ENCODE assay signal across 8 cellular contexts in genomic region chr20:37524859-37525708, GRCh38. TPM values are rescaled to one million over a fixed set of nuclear protein-coding genes. Genes with fewer than 3 reads are reported as not detected.
A peak's percentile ranks its signal among the peaks of the same experiment; 100 is the strongest.
DNase-seq lines count a peak whose midpoint lies in the region; ATAC-seq, FAIRE-seq and TF ChIP-seq lines count a peak whose summit lies in the region.

No MANE protein-coding gene starts in this region.

- H3K4me3 Mint-ChIP-seq in osteocyte (ENCODE audit: unreplicated experiment), result peak overlapping the region; percentile 95

- ATAC-seq in HG03039 (IDR thresholded peaks at IDR 0.05; ENCODE audit: unreplicated experiment) (no peak), GM18867 (IDR thresholded peaks at IDR 0.05; ENCODE audit: unreplicated experiment) (no peak), GM21360 (IDR thresholded peaks at IDR 0.05; ENCODE audit: unreplicated experiment) (no peak)

- peak overlapping the region; percentile 16 for H3K27ac Mint-ChIP-seq in osteocyte (ENCODE audit: unreplicated experiment)

- no peaks in the 10 kb centered on the region for H3K27me3 Mint-ChIP-seq in osteocyte (ENCODE audit: unreplicated experiment)

- no peak for FAIRE-seq in RCC 7860 (lab: Jason Lieb, UNC)

- peak overlapping the region; percentile 5 for H3K4me3 ChIP-seq in choroid plexus epithelial cell (ENCODE audit: low read depth, low read length)

- TF ChIP-seq CTCF in choroid plexus epithelial cell (conservative IDR thresholded peaks at IDR 0.05; ENCODE audit: low read depth, low read length), result no peak
- no peak for TF ChIP-seq CTCF in osteocyte (IDR thresholded peaks at IDR 0.05)

- H3K9me3 Mint-ChIP-seq in osteocyte (ENCODE audit: unreplicated experiment), result no peaks in the 10 kb centered on the region

- peaks cover 61% of the 10 kb centered on the region for H3K4me1 Mint-ChIP-seq in osteocyte (ENCODE audit: unreplicated experiment)

- peaks cover 4% of the 10 kb centered on the region for H3K36me3 Mint-ChIP-seq in osteocyte (ENCODE audit: unreplicated experiment)

- DNase-seq in D341Med (ENCODE audit: low spot score) (peak; percentile 10), M059J (ENCODE audit: low read depth) (peak; percentile 97), choroid plexus epithelial cell (ENCODE audit: low read depth) (no peak), osteocyte (ENCODE audit: extremely low spot score, unreplicated experiment) (no peak), RCC 7860 (ENCODE audit: low spot score) (no peak)

RNA-seq across cellular contexts. Expression of gene BLCAP, which starts 2.6 kb away (rescaled TPM):
- total RNA-seq in M059J (2014; rRNA removed; shearing (Covaris generic)), result 91.2 and 112 TPM in 2 replicates
- total RNA-seq in osteocyte, result 71.9 and 74.5 TPM in 2 replicates

RNA-seq across cellular contexts. Expression of gene NNAT, which starts 4.0 kb away (rescaled TPM):
- total RNA-seq in M059J (2014; rRNA removed; shearing (Covaris generic)), result not detected in 2 replicates
- total RNA-seq in osteocyte, result 14.7 and 14.9 TPM in 2 replicates

Comparison
In these comparisons a context has a peak if more than half of its experiments do, and no peak if none do; other contexts are left out.
1. DNase-seq: peak in D341Med (single experiment) and M059J (single experiment); none in choroid plexus epithelial cell (single experiment), osteocyte (single experiment) and RCC 7860 (single experiment).
2. RNA of gene NNAT, which starts 4.0 kb away (total RNA-seq): 14.7 to 14.9 TPM in osteocyte; not detected in M059J; every median in the first group is over 10 times any median in the second.